ENCODE assay signal across 2 cellular contexts in genomic region chr9:125378778-125379177, GRCh38.
TF ChIP-seq lines count a peak whose summit lies in the region.

No MANE protein-coding gene starts in this region.

TF ChIP-seq in HepG2, 621 proteins besides CTCF, POLR2A, EP300 and RAD21 (continues in another document):
- TF ChIP-seq PRDM4 (CRISPR knock-in tag; IDR thresholded peaks at IDR 0.05; ENCODE audit: borderline replicate concordance) (no peak), NFYC (CRISPR knock-in tag; IDR thresholded peaks at IDR 0.05) (peak; percentile 39; the same call in 1 of the 2 replicates), AGO1 (IDR thresholded peaks at IDR 0.05; ENCODE audit: low read depth, low read length, poor library complexity, severe bottlenecking) (no peak), KLF12 (CRISPR knock-in tag; IDR thresholded peaks at IDR 0.05; ENCODE audit: borderline replicate concordance) (no peak), MIXL1 (CRISPR knock-in tag; IDR thresholded peaks at IDR 0.05) (no peak), IRF1 (CRISPR knock-in tag; IDR thresholded peaks at IDR 0.05; ENCODE audit: low read depth) (no peak), PAWR (CRISPR knock-in tag; IDR thresholded peaks at IDR 0.05; ENCODE audit: borderline replicate concordance) (no peak), CEBPZ (IDR thresholded peaks at IDR 0.05; ENCODE audit: low read length) (no peak), BCLAF1 (IDR thresholded peaks at IDR 0.05) (no peak), HNRNPLL (IDR thresholded peaks at IDR 0.05; ENCODE audit: low read depth, low read length, poor library complexity, severe bottlenecking) (no peak), GATAD1 (CRISPR knock-in tag; IDR thresholded peaks at IDR 0.05) (peak; percentile 47; the same call in 1 of the 2 replicates), THAP11 (CRISPR knock-in tag; IDR thresholded peaks at IDR 0.05) (peak; percentile 21; the same call in 1 of the 2 replicates), ATF7 (IDR thresholded peaks at IDR 0.05) (no peak), ATF7 (CRISPR knock-in tag; IDR thresholded peaks at IDR 0.05) (no peak), PAF1 (CRISPR knock-in tag; IDR thresholded peaks at IDR 0.05) (no peak), CBX5 (CRISPR knock-in tag; IDR thresholded peaks at IDR 0.05; ENCODE audit: borderline replicate concordance) (no peak), ZNF615 (CRISPR knock-in tag; IDR thresholded peaks at IDR 0.05; ENCODE audit: borderline replicate concordance) (no peak), ARID2 (CRISPR knock-in tag; IDR thresholded peaks at IDR 0.05; ENCODE audit: borderline replicate concordance) (no peak), SMC3 (IDR thresholded peaks at IDR 0.05; ENCODE audit: low read length) (no peak), HOXA7 (CRISPR knock-in tag; IDR thresholded peaks at IDR 0.05) (no peak), KAT8 (CRISPR knock-in tag; IDR thresholded peaks at IDR 0.05) (peak; percentile 62)

TF ChIP-seq in H1, 55 proteins besides CTCF, POLR2A, EP300 and RAD21 (continued from another document):
- no peak for TF ChIP-seq POU5F1 (IDR thresholded peaks at IDR 0.05; ENCODE audit: low read depth, low read length)
- no peak for TF ChIP-seq CBX8 (IDR thresholded peaks at IDR 0.05; ENCODE audit: borderline replicate concordance, low read depth, low read length)
- TF ChIP-seq TBP (IDR thresholded peaks at IDR 0.05; ENCODE audit: low read depth, low read length), result no peak
- no peak for TF ChIP-seq NRF1 (IDR thresholded peaks at IDR 0.05; ENCODE audit: low read depth, low read length)
- no peak for TF ChIP-seq ZNF274 (IDR thresholded peaks at IDR 0.05; ENCODE audit: borderline replicate concordance, extremely low read depth, low read length)
- TF ChIP-seq HDAC2 (IDR thresholded peaks at IDR 0.05; ENCODE audit: borderline replicate concordance in 1 of 2, low read depth in 2 of 2, low read length in 2 of 2), result no peak
- TF ChIP-seq NANOG (IDR thresholded peaks at IDR 0.05; ENCODE audit: insufficient read depth, low read depth, low read length, poor library complexity, severe bottlenecking), result no peak
- TF ChIP-seq MAX (IDR thresholded peaks at IDR 0.05), result no peak
- TF ChIP-seq TAF7 (optimal IDR thresholded peaks at IDR 0.05; ENCODE audit: borderline replicate concordance, low read depth, low read length), result no peak
- TF ChIP-seq KDM1A (IDR thresholded peaks at IDR 0.05; ENCODE audit: borderline replicate concordance, low read length), result no peak
- no peak for TF ChIP-seq KDM4A (IDR thresholded peaks at IDR 0.05; ENCODE audit: low read depth, low read length, severe bottlenecking)
- TF ChIP-seq CBX5 (IDR thresholded peaks at IDR 0.05; ENCODE audit: low read depth, low read length), result no peak
- no peak for TF ChIP-seq USF2 (IDR thresholded peaks at IDR 0.05; ENCODE audit: low read length)
